ENCODE assay signal across 20 cellular contexts in genomic region chr6:9499709-9500108, GRCh38.
DNase-seq lines count a peak whose midpoint lies in the region; ATAC-seq, FAIRE-seq and TF ChIP-seq lines count a peak whose summit lies in the region.
"Had no signal": no experiment of that assay in that cellular context is flagged by ENCODE, and none has a peak within 500 bp of the region (broad histone marks: within the 10 kb centered on the region; RNA-seq: fewer than 3 reads in every experiment).

No MANE protein-coding gene starts in this region.

- H4K8ac ChIP-seq in mesenchymal stem cell (ENCODE audit: low read length) = no peak overlapping the region

- no peak overlapping the region for H2BK5ac ChIP-seq in mesenchymal stem cell (ENCODE audit: low read depth, low read length, poor library complexity, severe bottlenecking)

- no peak overlapping the region for H3K18ac ChIP-seq in mesenchymal stem cell (ENCODE audit: low read depth in 1 of 2, low read length in 2 of 2)

- H3K9me2 ChIP-seq in SK-N-SH = no peaks in the 10 kb centered on the region

- no peaks in the 10 kb centered on the region for H3K79me1 ChIP-seq in mesenchymal stem cell (replicated peaks; ENCODE audit: low read length, poor library complexity, severe bottlenecking)

- H3F3A ChIP-seq in SK-N-SH (replicated peaks; ENCODE audit: insufficient read depth) = peaks cover 30% of the 10 kb centered on the region

- H3K4me2 ChIP-seq in SK-N-SH = peak overlapping the region; percentile 27; the same call in 1 of the 2 replicates
- H3K4me2 ChIP-seq in mesenchymal stem cell (ENCODE audit: low read length, poor library complexity, severe bottlenecking) = no peak overlapping the region

- no peak for ATAC-seq in GM21447 (IDR thresholded peaks at IDR 0.05; ENCODE audit: unreplicated experiment)
- no peak for ATAC-seq in activated CD8-positive, alpha-beta T cell treated with anti-CD3 and anti-CD28 coated beads, Interleukin-2, amount 10 ng/mL, durations not matched to agents 7 days and 5 days
- ATAC-seq: HCT116, PC-3, Right ventricle myocardium inferior had no signal

- H3K27ac ChIP-seq in SK-N-SH (ENCODE audit: low read depth in 2 of 2, low read length in 1 of 2) (peak overlapping the region; percentile 22 to 45; a peak in 2 of 4 replicates), mesenchymal stem cell (ENCODE audit: low read length, poor library complexity, severe bottlenecking) (no peak overlapping the region)
- H3K27ac ChIP-seq: SK-N-MC had no signal

- peaks cover 0 to 16% of the 10 kb centered on the region in 2 experiments; a peak in 1 of 4 replicates for H3K4me1 ChIP-seq in SK-N-SH (ENCODE audit: control insufficient read depth in 1 of 2, insufficient read depth in 2 of 2, low read depth in 1 of 2, low read length in 1 of 2)
- H3K4me1 ChIP-seq in mesenchymal stem cell (ENCODE audit: control insufficient read depth, insufficient read depth, low read depth, low read length) = no peaks in the 10 kb centered on the region

- H3K23ac ChIP-seq in mesenchymal stem cell (ENCODE audit: low read length in 2 of 2) = no peak overlapping the region

- no peak overlapping the region for H2BK12ac ChIP-seq in mesenchymal stem cell (ENCODE audit: low read length in 2 of 2)

- H4K91ac ChIP-seq in mesenchymal stem cell (ENCODE audit: low read length) = no peak overlapping the region

- POLR2A ChIA-PET in SK-N-SH (lab: Yijun Ruan, JAX) = no interaction called here
- POLR2A ChIA-PET in activated CD8-positive, alpha-beta T cell treated with anti-CD3 and anti-CD28 coated beads, Interleukin-2, amount 10 ng/mL, durations not matched to agents 7 days and 5 days (lab: Charles Lee) = no interaction called here

- H3K9me3 ChIP-seq in SK-N-SH (no peaks in the 10 kb centered on the region), mesenchymal stem cell (ENCODE audit: control insufficient read depth, low read length) (no peaks in the 10 kb centered on the region)

- H3K36me3 Mint-ChIP-seq in activated CD8-positive, alpha-beta T cell treated with anti-CD3 and anti-CD28 coated beads, Interleukin-2, amount 10 ng/mL, durations not matched to agents 7 days and 5 days (ENCODE audit: low read depth) = no peaks in the 10 kb centered on the region
- H3K36me3 Mint-ChIP-seq: IgD-negative memory B cell had no signal

- no peak overlapping the region for H2BK15ac ChIP-seq in mesenchymal stem cell (ENCODE audit: low read depth, poor library complexity, severe bottlenecking)

- H3K9ac ChIP-seq in SK-N-SH = no peak overlapping the region
- H3K9ac ChIP-seq in mesenchymal stem cell (ENCODE audit: low read length) = peak overlapping the region; percentile 58

- peak; percentile 47 for DNase-seq in AG20443 (ENCODE audit: low spot score)
- DNase-seq in H54 (ENCODE audit: insufficient read length, low spot score) = no peak
- no peak for DNase-seq in SK-N-SH
- DNase-seq in mesenchymal stem cell = no peak
- DNase-seq in RCC 7860 (ENCODE audit: low spot score) = no peak
- no peak for DNase-seq in NCI-H146 treated with DMSO at 0.1 percent for 48 hours (lab: John Stamatoyannopoulos, UW; ENCODE audit: unreplicated experiment)
- DNase-seq in activated CD8-positive, alpha-beta T cell treated with anti-CD3 and anti-CD28 coated beads, Interleukin-2, amount 10 ng/mL, durations not matched to agents 7 days and 5 days = no peak
- DNase-seq: Calu3; DND-41; MV-4-11; NCI-H1417 treated with DMSO at 0.1 percent for 48 hours; NCI-H2081; NCI-H526; NK-92 treated with Interleukin-12 subunit alpha and Interleukin-12 subunit beta, amount 100 ng/mL, for 24 hours; PC-3 had no signal

- no peak overlapping the region for H2AK5ac ChIP-seq in mesenchymal stem cell (ENCODE audit: low read length, severe bottlenecking)

- no peaks in the 10 kb centered on the region for H4K20me1 ChIP-seq in SK-N-SH (ENCODE audit: insufficient read depth)

- no peak for TF ChIP-seq CTCF in SK-N-SH (IDR thresholded peaks at IDR 0.05)

- H3K4me3 ChIP-seq in SK-N-SH (ENCODE audit: low read depth in 2 of 2, low read length in 1 of 2) (no peak overlapping the region), mesenchymal stem cell (ENCODE audit: insufficient read depth in 1 of 2, low read depth in 1 of 2, low read length in 2 of 2) (no peak overlapping the region)
- H3K4me3 ChIP-seq: SK-N-MC had no signal

- H3K27me3 ChIP-seq in SK-N-SH (ENCODE audit: insufficient read depth) (no peaks in the 10 kb centered on the region), mesenchymal stem cell (ENCODE audit: control insufficient read depth in 1 of 2, insufficient read depth in 1 of 2, low read length in 2 of 2) (no peaks in the 10 kb centered on the region)

- FAIRE-seq in H54 (lab: Jason Lieb, UNC) = peak; percentile 69
- FAIRE-seq in RCC 7860 (lab: Jason Lieb, UNC) = no peak

- 27% methylated on average over 4 of the region's 4 CpGs for WGBS in SK-N-SH (ENCODE audit: low lambda C conversion rate)
- 92% methylated on average over 4 of the region's 4 CpGs for WGBS in mesenchymal stem cell

- H3K36me3 ChIP-seq in SK-N-SH (replicated peaks in 1 of 2; ENCODE audit: control insufficient read depth in 1 of 2, insufficient read depth in 2 of 2, low read length in 1 of 2) = no peaks in the 10 kb centered on the region
- no peaks in the 10 kb centered on the region for H3K36me3 ChIP-seq in mesenchymal stem cell (ENCODE audit: control insufficient read depth in 1 of 2, insufficient read depth in 2 of 2, low read depth in 1 of 2, low read length in 2 of 2)

- H3K27ac Mint-ChIP-seq in activated CD8-positive, alpha-beta T cell treated with anti-CD3 and anti-CD28 coated beads, Interleukin-2, amount 10 ng/mL, durations not matched to agents 7 days and 5 days = no peak overlapping the region
- H3K27ac Mint-ChIP-seq: IgD-negative memory B cell had no signal

- H3K4ac ChIP-seq in mesenchymal stem cell (ENCODE audit: low read depth in 1 of 2, low read length in 2 of 2) = no peak overlapping the region

- H3K27me3 Mint-ChIP-seq in activated CD8-positive, alpha-beta T cell treated with anti-CD3 and anti-CD28 coated beads, Interleukin-2, amount 10 ng/mL, durations not matched to agents 7 days and 5 days (ENCODE audit: low read depth) = no peaks in the 10 kb centered on the region
- H3K27me3 Mint-ChIP-seq: IgD-negative memory B cell had no signal

- H3K14ac ChIP-seq in mesenchymal stem cell (ENCODE audit: low read length in 2 of 2) = no peak overlapping the region

- TF ChIP-seq RAD21 in SK-N-SH (IDR thresholded peaks at IDR 0.05; ENCODE audit: low read length) = no peak

- H3K9me3 Mint-ChIP-seq in activated CD8-positive, alpha-beta T cell treated with anti-CD3 and anti-CD28 coated beads, Interleukin-2, amount 10 ng/mL, durations not matched to agents 7 days and 5 days (ENCODE audit: insufficient read depth) = peaks cover 15% of the 10 kb centered on the region

- CTCF ChIA-PET in SK-N-SH (lab: Yijun Ruan, JAX) = no interaction called here
- CTCF ChIA-PET in activated CD8-positive, alpha-beta T cell treated with anti-CD3 and anti-CD28 coated beads, Interleukin-2, amount 10 ng/mL, durations not matched to agents 7 days and 5 days (lab: Charles Lee) = no interaction called here

- H2AFZ ChIP-seq in SK-N-SH (ENCODE audit: low read depth) (peak overlapping the region; percentile 58; the same call in 1 of the 2 replicates), mesenchymal stem cell (ENCODE audit: low read depth, low read length) (no peak overlapping the region)

- H3K79me2 ChIP-seq in SK-N-SH (ENCODE audit: insufficient read depth) = no peaks in the 10 kb centered on the region

- TF ChIP-seq EP300 in SK-N-SH (IDR thresholded peaks at IDR 0.05; ENCODE audit: borderline replicate concordance in 1 of 2, low read depth in 1 of 2, low read length in 1 of 2) = 0 out of 4 replicates have a peak, but pooled peaks of 1 of the 2 experiments have one; percentile 16

- no peaks in the 10 kb centered on the region for H3K4me1 Mint-ChIP-seq in activated CD8-positive, alpha-beta T cell treated with anti-CD3 and anti-CD28 coated beads, Interleukin-2, amount 10 ng/mL, durations not matched to agents 7 days and 5 days (ENCODE audit: low read depth)

- peak overlapping the region; percentile 19 for H2BK120ac ChIP-seq in mesenchymal stem cell (ENCODE audit: low read depth, low read length)

- TF ChIP-seq POLR2A in H54 (IDR thresholded peaks at IDR 0.05; ENCODE audit: low read depth, low read length) = no peak

- H3K4me3 Mint-ChIP-seq in activated CD8-positive, alpha-beta T cell treated with anti-CD3 and anti-CD28 coated beads, Interleukin-2, amount 10 ng/mL, durations not matched to agents 7 days and 5 days = no peak overlapping the region
- H3K4me3 Mint-ChIP-seq: IgD-negative memory B cell had no signal

TF ChIP-seq in SK-N-SH, 30 proteins besides CTCF, POLR2A, EP300 and RAD21:
- TF ChIP-seq MEF2A (IDR thresholded peaks at IDR 0.05; ENCODE audit: borderline replicate concordance, low read depth) (no peak), EZH2phosphoT487 (IDR thresholded peaks at IDR 0.05; ENCODE audit: borderline replicate concordance, low read depth) (no peak), TCF12 (IDR thresholded peaks at IDR 0.05) (peak; percentile 63)
TF ChIP-seq in SK-N-SH: peak in this region for 1.
